Comparison of ENCODE assay signal across 1 cellular context in the genomic region with DNA sequence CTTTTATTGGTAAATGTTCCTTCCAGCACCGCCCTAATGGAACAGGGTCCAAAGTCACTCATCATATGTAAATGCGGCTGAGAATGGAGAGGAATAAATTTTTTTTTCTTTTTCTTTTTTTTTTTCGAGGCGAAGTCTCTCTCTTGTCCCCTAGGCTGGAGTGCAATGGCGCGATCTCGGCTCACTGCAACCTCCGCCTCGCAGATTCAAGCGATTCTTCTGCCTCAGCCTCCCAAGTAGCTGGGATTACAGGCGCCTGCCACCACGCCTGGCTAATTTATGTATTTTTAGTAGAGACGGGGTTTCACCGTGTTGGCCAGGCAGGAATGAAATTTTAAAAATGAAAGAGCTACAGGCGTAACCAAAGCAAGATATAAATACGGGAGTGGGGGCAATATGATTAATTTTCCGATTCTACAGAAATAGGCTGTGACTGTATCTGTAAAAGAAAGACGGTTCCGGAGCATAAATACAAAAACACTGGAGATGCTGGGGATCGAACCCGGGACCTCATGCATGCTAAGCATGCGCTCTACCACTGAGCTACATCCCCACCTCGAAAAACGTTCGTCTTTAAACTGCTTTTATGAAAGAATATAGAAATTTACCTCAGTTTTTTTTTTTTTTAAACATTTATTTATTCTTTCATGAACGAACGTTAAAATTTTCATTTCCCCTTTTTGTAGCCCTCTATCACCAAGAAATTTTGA.
A peak's percentile ranks its signal among the peaks of the same experiment; 100 is the strongest.
TF ChIP-seq lines count a peak whose summit lies in the region.

No MANE protein-coding gene starts in this region.

TF ChIP-seq in GM23338, 12 proteins besides CTCF, POLR2A, EP300 and RAD21:
- TF ChIP-seq, protein P1, sequence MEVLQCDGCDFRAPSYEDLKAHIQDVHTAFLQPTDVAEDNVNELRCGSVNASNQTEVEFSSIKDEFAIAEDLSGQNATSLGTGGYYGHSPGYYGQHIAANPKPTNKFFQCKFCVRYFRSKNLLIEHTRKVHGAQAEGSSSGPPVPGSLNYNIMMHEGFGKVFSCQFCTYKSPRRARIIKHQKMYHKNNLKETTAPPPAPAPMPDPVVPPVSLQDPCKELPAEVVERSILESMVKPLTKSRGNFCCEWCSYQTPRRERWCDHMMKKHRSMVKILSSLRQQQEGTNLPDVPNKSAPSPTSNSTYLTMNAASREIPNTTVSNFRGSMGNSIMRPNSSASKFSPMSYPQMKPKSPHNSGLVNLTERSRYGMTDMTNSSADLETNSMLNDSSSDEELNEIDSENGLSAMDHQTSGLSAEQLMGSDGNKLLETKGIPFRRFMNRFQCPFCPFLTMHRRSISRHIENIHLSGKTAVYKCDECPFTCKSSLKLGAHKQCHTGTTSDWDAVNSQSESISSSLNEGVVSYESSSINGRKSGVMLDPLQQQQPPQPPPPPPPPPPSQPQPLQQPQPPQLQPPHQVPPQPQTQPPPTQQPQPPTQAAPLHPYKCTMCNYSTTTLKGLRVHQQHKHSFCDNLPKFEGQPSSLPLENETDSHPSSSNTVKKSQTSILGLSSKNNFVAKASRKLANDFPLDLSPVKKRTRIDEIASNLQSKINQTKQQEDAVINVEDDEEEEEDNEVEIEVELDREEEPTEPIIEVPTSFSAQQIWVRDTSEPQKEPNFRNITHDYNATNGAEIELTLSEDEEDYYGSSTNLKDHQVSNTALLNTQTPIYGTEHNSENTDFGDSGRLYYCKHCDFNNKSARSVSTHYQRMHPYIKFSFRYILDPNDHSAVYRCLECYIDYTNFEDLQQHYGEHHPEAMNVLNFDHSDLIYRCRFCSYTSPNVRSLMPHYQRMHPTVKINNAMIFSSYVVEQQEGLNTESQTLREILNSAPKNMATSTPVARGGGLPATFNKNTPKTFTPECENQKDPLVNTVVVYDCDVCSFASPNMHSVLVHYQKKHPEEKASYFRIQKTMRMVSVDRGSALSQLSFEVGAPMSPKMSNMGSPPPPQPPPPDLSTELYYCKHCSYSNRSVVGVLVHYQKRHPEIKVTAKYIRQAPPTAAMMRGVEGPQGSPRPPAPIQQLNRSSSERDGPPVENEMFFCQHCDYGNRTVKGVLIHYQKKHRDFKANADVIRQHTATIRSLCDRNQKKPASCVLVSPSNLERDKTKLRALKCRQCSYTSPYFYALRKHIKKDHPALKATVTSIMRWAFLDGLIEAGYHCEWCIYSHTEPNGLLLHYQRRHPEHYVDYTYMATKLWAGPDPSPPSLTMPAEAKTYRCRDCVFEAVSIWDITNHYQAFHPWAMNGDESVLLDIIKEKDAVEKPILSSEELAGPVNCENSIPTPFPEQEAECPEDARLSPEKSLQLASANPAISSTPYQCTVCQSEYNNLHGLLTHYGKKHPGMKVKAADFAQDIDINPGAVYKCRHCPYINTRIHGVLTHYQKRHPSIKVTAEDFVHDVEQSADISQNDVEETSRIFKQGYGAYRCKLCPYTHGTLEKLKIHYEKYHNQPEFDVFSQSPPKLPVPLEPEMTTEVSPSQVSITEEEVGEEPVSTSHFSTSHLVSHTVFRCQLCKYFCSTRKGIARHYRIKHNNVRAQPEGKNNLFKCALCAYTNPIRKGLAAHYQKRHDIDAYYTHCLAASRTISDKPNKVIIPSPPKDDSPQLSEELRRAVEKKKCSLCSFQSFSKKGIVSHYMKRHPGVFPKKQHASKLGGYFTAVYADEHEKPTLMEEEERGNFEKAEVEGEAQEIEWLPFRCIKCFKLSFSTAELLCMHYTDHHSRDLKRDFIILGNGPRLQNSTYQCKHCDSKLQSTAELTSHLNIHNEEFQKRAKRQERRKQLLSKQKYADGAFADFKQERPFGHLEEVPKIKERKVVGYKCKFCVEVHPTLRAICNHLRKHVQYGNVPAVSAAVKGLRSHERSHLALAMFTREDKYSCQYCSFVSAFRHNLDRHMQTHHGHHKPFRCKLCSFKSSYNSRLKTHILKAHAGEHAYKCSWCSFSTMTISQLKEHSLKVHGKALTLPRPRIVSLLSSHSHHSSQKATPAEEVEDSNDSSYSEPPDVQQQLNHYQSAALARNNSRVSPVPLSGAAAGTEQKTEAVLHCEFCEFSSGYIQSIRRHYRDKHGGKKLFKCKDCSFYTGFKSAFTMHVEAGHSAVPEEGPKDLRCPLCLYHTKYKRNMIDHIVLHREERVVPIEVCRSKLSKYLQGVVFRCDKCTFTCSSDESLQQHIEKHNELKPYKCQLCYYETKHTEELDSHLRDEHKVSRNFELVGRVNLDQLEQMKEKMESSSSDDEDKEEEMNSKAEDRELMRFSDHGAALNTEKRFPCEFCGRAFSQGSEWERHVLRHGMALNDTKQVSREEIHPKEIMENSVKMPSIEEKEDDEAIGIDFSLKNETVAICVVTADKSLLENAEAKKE (CRISPR knock-in tag; IDR thresholded peaks at IDR 0.05), result no peak
- TF ChIP-seq JUNB (IDR thresholded peaks at IDR 0.05; ENCODE audit: unreplicated experiment), result no peak
- no peak for TF ChIP-seq STAT1 (IDR thresholded peaks at IDR 0.05; ENCODE audit: unreplicated experiment)
- TF ChIP-seq ZNF114 (CRISPR knock-in tag; IDR thresholded peaks at IDR 0.05), result no peak
- TF ChIP-seq, protein P2, sequence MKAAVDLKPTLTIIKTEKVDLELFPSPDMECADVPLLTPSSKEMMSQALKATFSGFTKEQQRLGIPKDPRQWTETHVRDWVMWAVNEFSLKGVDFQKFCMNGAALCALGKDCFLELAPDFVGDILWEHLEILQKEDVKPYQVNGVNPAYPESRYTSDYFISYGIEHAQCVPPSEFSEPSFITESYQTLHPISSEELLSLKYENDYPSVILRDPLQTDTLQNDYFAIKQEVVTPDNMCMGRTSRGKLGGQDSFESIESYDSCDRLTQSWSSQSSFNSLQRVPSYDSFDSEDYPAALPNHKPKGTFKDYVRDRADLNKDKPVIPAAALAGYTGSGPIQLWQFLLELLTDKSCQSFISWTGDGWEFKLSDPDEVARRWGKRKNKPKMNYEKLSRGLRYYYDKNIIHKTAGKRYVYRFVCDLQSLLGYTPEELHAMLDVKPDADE (IDR thresholded peaks at IDR 0.05), result peak; percentile 50; the same call in 1 of the 2 replicates
- no peak for TF ChIP-seq EZH2phosphoT487 (IDR thresholded peaks at IDR 0.05; ENCODE audit: unreplicated experiment)
- TF ChIP-seq CREB1 (CRISPR knock-in tag; IDR thresholded peaks at IDR 0.05; ENCODE audit: low read depth), result no peak; the same call in 1 of the 2 replicates
- TF ChIP-seq, protein P3, sequence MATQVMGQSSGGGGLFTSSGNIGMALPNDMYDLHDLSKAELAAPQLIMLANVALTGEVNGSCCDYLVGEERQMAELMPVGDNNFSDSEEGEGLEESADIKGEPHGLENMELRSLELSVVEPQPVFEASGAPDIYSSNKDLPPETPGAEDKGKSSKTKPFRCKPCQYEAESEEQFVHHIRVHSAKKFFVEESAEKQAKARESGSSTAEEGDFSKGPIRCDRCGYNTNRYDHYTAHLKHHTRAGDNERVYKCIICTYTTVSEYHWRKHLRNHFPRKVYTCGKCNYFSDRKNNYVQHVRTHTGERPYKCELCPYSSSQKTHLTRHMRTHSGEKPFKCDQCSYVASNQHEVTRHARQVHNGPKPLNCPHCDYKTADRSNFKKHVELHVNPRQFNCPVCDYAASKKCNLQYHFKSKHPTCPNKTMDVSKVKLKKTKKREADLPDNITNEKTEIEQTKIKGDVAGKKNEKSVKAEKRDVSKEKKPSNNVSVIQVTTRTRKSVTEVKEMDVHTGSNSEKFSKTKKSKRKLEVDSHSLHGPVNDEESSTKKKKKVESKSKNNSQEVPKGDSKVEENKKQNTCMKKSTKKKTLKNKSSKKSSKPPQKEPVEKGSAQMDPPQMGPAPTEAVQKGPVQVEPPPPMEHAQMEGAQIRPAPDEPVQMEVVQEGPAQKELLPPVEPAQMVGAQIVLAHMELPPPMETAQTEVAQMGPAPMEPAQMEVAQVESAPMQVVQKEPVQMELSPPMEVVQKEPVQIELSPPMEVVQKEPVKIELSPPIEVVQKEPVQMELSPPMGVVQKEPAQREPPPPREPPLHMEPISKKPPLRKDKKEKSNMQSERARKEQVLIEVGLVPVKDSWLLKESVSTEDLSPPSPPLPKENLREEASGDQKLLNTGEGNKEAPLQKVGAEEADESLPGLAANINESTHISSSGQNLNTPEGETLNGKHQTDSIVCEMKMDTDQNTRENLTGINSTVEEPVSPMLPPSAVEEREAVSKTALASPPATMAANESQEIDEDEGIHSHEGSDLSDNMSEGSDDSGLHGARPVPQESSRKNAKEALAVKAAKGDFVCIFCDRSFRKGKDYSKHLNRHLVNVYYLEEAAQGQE (IDR thresholded peaks at IDR 0.05; ENCODE audit: unreplicated experiment), result no peak
- TF ChIP-seq EZH2 (IDR thresholded peaks at IDR 0.05; ENCODE audit: low read depth, unreplicated experiment), result no peak
- peak; percentile 59; the same call in 1 of the 2 replicates for TF ChIP-seq NANOG (IDR thresholded peaks at IDR 0.05; ENCODE audit: borderline replicate concordance)
- no peak for TF ChIP-seq ZNF331 (CRISPR knock-in tag; IDR thresholded peaks at IDR 0.05; ENCODE audit: low read depth)
- TF ChIP-seq POLR2AphosphoS5 (IDR thresholded peaks at IDR 0.05; ENCODE audit: low read depth), result no peak
